Comparison of ENCODE assay signal across 8 cellular contexts in the genomic region with DNA sequence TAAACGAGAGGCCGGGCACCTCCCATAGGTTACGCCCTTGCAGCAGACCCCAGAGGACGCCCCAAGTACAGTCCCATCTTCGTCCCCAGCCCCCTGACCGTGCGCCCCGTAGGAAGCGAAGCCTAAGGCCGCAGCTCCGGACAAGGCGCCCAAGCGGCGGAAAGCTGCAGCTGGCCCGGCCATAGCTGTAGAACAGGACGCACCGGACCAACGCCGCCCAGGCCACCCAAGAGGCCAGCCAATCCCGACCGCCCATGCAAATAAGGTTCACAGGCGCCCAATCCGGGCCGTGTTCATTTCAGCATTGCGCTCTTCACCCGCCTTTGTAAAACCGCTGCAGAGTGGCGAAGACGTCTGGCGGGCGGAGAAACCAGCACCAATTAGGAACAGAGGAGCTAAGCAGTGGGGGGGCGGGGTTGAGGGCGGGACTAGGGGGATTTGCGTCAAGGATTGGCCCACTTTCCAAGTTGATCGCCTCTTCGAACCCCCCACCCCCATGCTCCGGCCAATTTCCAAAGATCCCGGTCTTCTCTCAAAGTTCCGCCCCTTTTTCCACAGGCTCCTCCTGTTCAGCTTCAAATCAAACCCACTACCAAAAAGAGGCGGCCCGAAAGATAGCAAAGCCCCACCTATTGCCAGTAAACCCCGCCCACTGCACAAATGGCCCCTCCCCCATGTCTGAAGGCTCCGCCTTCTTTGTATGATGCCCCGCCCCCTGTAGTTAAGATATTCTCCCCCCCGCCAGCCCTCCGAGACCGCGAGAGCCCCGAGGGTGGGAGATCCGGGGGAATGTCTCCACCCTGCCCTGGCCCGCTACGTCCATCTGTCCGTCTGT. TPM values are rescaled to one million over a fixed set of nuclear protein-coding genes. Genes with fewer than 3 reads are reported as not detected.
DNase-seq lines count a peak whose midpoint lies in the region; ATAC-seq and TF ChIP-seq lines count a peak whose summit lies in the region.

A gene (minus strand): TSS at position 196 of the 835 bp plus-strand sequence. CDS start 13 bp downstream, at position 183.

- no peaks in the 10 kb centered on the region for H3F3A ChIP-seq in SU-DHL-6 (ENCODE audit: insufficient read depth)

- intact Hi-C loops in head of caudate nucleus (cut with DNase I) = no loop called here

- H3K4me3 ChIP-seq in SU-DHL-6 (ENCODE audit: insufficient read depth, low read length, poor library complexity, severe bottlenecking) = peak within 1 kb of the TSS; percentile 94
- H3K4me3 ChIP-seq in thymus (ENCODE audit: low read length) = peak within 1 kb of the TSS; percentile 87

- peaks cover 10% of the 10 kb centered on the region for H3K4me1 ChIP-seq in thymus (ENCODE audit: control insufficient read depth, insufficient read depth, low read length)

- no peaks in the 10 kb centered on the region for H3K9me2 ChIP-seq in SU-DHL-6 (replicated peaks; ENCODE audit: insufficient read depth, low read length)

- H3K36me3 ChIP-seq in SU-DHL-6 (ENCODE audit: low read length) (no peaks in the 10 kb centered on the region), thymus (ENCODE audit: control insufficient read depth, insufficient read depth) (no peaks in the 10 kb centered on the region)

- no peaks in the 10 kb centered on the region for H4K20me1 ChIP-seq in SU-DHL-6 (ENCODE audit: low read depth, low read length)

- ATAC-seq in HG02642 (IDR thresholded peaks at IDR 0.05; ENCODE audit: poor library complexity, unreplicated experiment) = peak; percentile 95
- peak; percentile 95 for ATAC-seq in activated naive CD8-positive, alpha-beta T cell treated with anti-CD3 and anti-CD28 coated beads, Interleukin-2, amount 10 ng/mL, durations not matched to agents 7 days and 5 days (ENCODE audit: low read depth)

- H3K27ac ChIP-seq in SU-DHL-6 (ENCODE audit: low read depth, low read length) = peak within 1 kb of the TSS; percentile 54
- peak within 1 kb of the TSS; percentile 89 for H3K27ac ChIP-seq in thymus (ENCODE audit: low read depth)

- CTCF ChIA-PET in GM10248 (lab: Yijun Ruan, JAX) = interaction anchor here (0.8 to 2.1 kb wide), 7 partner anchors 10 to 208 kb away, joined by 3 to 10 read pairs (median 4); a partner anchor contains a TSS

- peak within 1 kb of the TSS; percentile 86 for H3K9ac ChIP-seq in SU-DHL-6 (ENCODE audit: low read length)

- peak within 1 kb of the TSS; percentile 80 for H2AFZ ChIP-seq in SU-DHL-6 (ENCODE audit: low read depth, low read length, severe bottlenecking)

- H3K36me3 Mint-ChIP-seq in activated naive CD8-positive, alpha-beta T cell treated with anti-CD3 and anti-CD28 coated beads, Interleukin-2, amount 10 ng/mL, durations not matched to agents 7 days and 5 days = no peaks in the 10 kb centered on the region
- H3K36me3 Mint-ChIP-seq in osteocyte (ENCODE audit: unreplicated experiment) = peaks cover 2% of the 10 kb centered on the region

- H3K79me2 ChIP-seq in SU-DHL-6 (ENCODE audit: insufficient read depth, low read length) = no peaks in the 10 kb centered on the region

- TF ChIP-seq CTCF in GM10248 (IDR thresholded peaks at IDR 0.05; ENCODE audit: control extremely low read depth, extremely low read depth, low read depth, missing control alignments) (no peak), SU-DHL-6 (IDR thresholded peaks at IDR 0.05; ENCODE audit: insufficient read depth, low read length, poor library complexity, severe bottlenecking) (no peak), osteocyte (IDR thresholded peaks at IDR 0.05) (no peak)

- DNase-seq in GM10248 (ENCODE audit: extremely low spot score) (peak; percentile 97), NCI-H128 (lab: John Stamatoyannopoulos, UW; ENCODE audit: unreplicated experiment) (peak; percentile 90), head of caudate nucleus (peak; percentile 97 to 100 (median 99)), osteocyte (ENCODE audit: extremely low spot score, unreplicated experiment) (peak; percentile 99)
- DNase-seq in activated naive CD8-positive, alpha-beta T cell treated with anti-CD3 and anti-CD28 coated beads, Interleukin-2, amount 10 ng/mL, durations not matched to agents 7 days and 5 days = peak; percentile 90

- no peaks in the 10 kb centered on the region for H3K9me3 Mint-ChIP-seq in activated naive CD8-positive, alpha-beta T cell treated with anti-CD3 and anti-CD28 coated beads, Interleukin-2, amount 10 ng/mL, durations not matched to agents 7 days and 5 days
- no peaks in the 10 kb centered on the region for H3K9me3 Mint-ChIP-seq in osteocyte (ENCODE audit: unreplicated experiment)

- H3K27me3 ChIP-seq in SU-DHL-6 (ENCODE audit: low read length) = no peaks in the 10 kb centered on the region
- H3K27me3 ChIP-seq in thymus (ENCODE audit: control insufficient read depth, insufficient read depth) = peaks cover 37% of the 10 kb centered on the region

- WGBS in thymus = under 1% methylated on average over 53 of the region's 53 CpGs

- peak within 1 kb of the TSS; percentile 92 for H3K4me3 Mint-ChIP-seq in activated naive CD8-positive, alpha-beta T cell treated with anti-CD3 and anti-CD28 coated beads, Interleukin-2, amount 10 ng/mL, durations not matched to agents 7 days and 5 days
- peak within 1 kb of the TSS; percentile 84 for H3K4me3 Mint-ChIP-seq in osteocyte (ENCODE audit: unreplicated experiment)

- peak within 1 kb of the TSS; percentile 89 for H3K27ac Mint-ChIP-seq in activated naive CD8-positive, alpha-beta T cell treated with anti-CD3 and anti-CD28 coated beads, Interleukin-2, amount 10 ng/mL, durations not matched to agents 7 days and 5 days
- peak within 1 kb of the TSS; percentile 90 for H3K27ac Mint-ChIP-seq in osteocyte (ENCODE audit: unreplicated experiment)

- POLR2A ChIA-PET in GM10248 (lab: Yijun Ruan, JAX) = interaction anchor here (0.6 to 2.3 kb wide), 15 partner anchors 10 to 482 kb away, joined by 3 to 10 read pairs (median 4); a partner anchor contains a TSS
- POLR2A ChIA-PET in activated naive CD8-positive, alpha-beta T cell treated with anti-CD3 and anti-CD28 coated beads, Interleukin-2, amount 10 ng/mL, durations not matched to agents 7 days and 5 days (lab: Charles Lee) = interaction anchor here (0.8 to 2.9 kb wide), 14 partner anchors 9 to 184 kb away, joined by 3 to 25 read pairs (median 4); a partner anchor contains a TSS

- H3K9me3 ChIP-seq in SU-DHL-6 (ENCODE audit: insufficient read depth, low read length) (no peaks in the 10 kb centered on the region), thymus (ENCODE audit: control insufficient read depth) (no peaks in the 10 kb centered on the region)

- H3K4me1 Mint-ChIP-seq in activated naive CD8-positive, alpha-beta T cell treated with anti-CD3 and anti-CD28 coated beads, Interleukin-2, amount 10 ng/mL, durations not matched to agents 7 days and 5 days = peaks cover 14% of the 10 kb centered on the region
- H3K4me1 Mint-ChIP-seq in osteocyte (ENCODE audit: unreplicated experiment) = peaks cover 27% of the 10 kb centered on the region

- peaks cover 11% of the 10 kb centered on the region for H3K27me3 Mint-ChIP-seq in activated naive CD8-positive, alpha-beta T cell treated with anti-CD3 and anti-CD28 coated beads, Interleukin-2, amount 10 ng/mL, durations not matched to agents 7 days and 5 days
- H3K27me3 Mint-ChIP-seq in osteocyte (ENCODE audit: unreplicated experiment) = no peaks in the 10 kb centered on the region

- peak within 1 kb of the TSS; percentile 86 for H3K4me2 ChIP-seq in SU-DHL-6 (ENCODE audit: low read depth, low read length, poor library complexity, severe bottlenecking)

RNA-seq across cellular contexts. Expression of the gene that starts here (rescaled TPM):
- total RNA-seq in activated naive CD8-positive, alpha-beta T cell treated with anti-CD3 and anti-CD28 coated beads, Interleukin-2, amount 10 ng/mL, durations not matched to agents 7 days and 5 days = 10 to 100 TPM; 52.9 to 55.6 TPM
- 40.7 and 45.9 TPM in 2 replicates for total RNA-seq in osteocyte
- 152 TPM for polyA plus RNA-seq in thymus

Comparison
In these comparisons a context has a peak if more than half of its experiments do, and no peak if none do; other contexts are left out.
1. Peak in every context shown above with its lines: DNase-seq, ATAC-seq, H3K4me3 ChIP-seq and H3K27ac ChIP-seq.